Comparison of ENCODE assay signal across 22 cellular contexts in genomic region chr2:231454361-231454791, GRCh38. TPM values are rescaled to one million over a fixed set of nuclear protein-coding genes. Genes with fewer than 3 reads are reported as not detected.
DNase-seq lines count a peak whose midpoint lies in the region; ATAC-seq and TF ChIP-seq lines count a peak whose summit lies in the region.
"Had no signal": no experiment of that assay in that cellular context is flagged by ENCODE, and none has a peak within 500 bp of the region (broad histone marks: within the 10 kb centered on the region; RNA-seq: fewer than 3 reads in every experiment).

No MANE protein-coding gene starts in this region.

- CTCF ChIA-PET in activated CD4-positive, alpha-beta T cell treated with anti-CD3 and anti-CD28 coated beads, Interleukin-2, amount 10 ng/mL, durations not matched to agents 7 days and 5 days (lab: Charles Lee): interaction anchor here (0.6 to 1.6 kb wide), 4 partner anchors 10 to 1294 kb away, joined by 3 to 5 read pairs (median 4); partner anchors contain the start of gene NCL

- no peak overlapping the region for H3K4me2 ChIP-seq in neural progenitor cell

- H3K36me3 ChIP-seq in neural progenitor cell: peaks cover 39% of the 10 kb centered on the region

- intact Hi-C loops in activated CD4-positive, alpha-beta T cell treated with anti-CD3 and anti-CD28 coated beads, Interleukin-2, amount 10 ng/mL, durations not matched to agents 24 days and 14 days (cut with micrococcal nuclease): no loop called here
- intact Hi-C loops in dendritic cell treated with granulocyte-macrophage colony-stimulating factor and Interleukin-4, amounts not matched to agents 40 ng/mL and 50 ng/mL, for 4 days (cut with micrococcal nuclease): no loop called here

- no peak for DNase-seq in activated CD4-positive, alpha-beta T cell treated with anti-CD3 and anti-CD28 coated beads, Interleukin-2, amount 10 ng/mL, durations not matched to agents 24 days and 14 days
- no peak for DNase-seq in activated CD4-positive, alpha-beta T cell treated with anti-CD3 and anti-CD28 coated beads, Interleukin-2, amount 10 ng/mL, durations not matched to agents 7 days and 5 days
- DNase-seq in HFFc6 (no peak), neural progenitor cell (ENCODE audit: low spot score) (no peak), NCI-H128 (lab: John Stamatoyannopoulos, UW; ENCODE audit: unreplicated experiment) (no peak)
- DNase-seq: activated CD4-positive, alpha-beta memory T cell treated with anti-CD3 and anti-CD28 coated beads for 36 hours; central memory CD4-positive, alpha-beta T cell; DMS79 treated with DMSO at 0.1 percent for 48 hours; effector CD4-positive, alpha-beta T cell; glutamatergic neuron; H9; MV-4-11; NCI-H2081; NCI-H510A treated with DMSO at 0.1 percent for 48 hours; SHP77; small intestine; T-cell; testis had no signal

- peaks cover 80% of the 10 kb centered on the region for H3F3A ChIP-seq in neural progenitor cell (ENCODE audit: low read depth)

- no peak overlapping the region for H2AFZ ChIP-seq in neural progenitor cell (replicated peaks)

- no peaks in the 10 kb centered on the region for H3K9me3 ChIP-seq in neural progenitor cell (ENCODE audit: low read depth)
- H3K9me3 ChIP-seq: testis had no signal

- peak overlapping the region; percentile 41 for H3K27ac ChIP-seq in neural progenitor cell
- H3K27ac ChIP-seq: testis had no signal

- ATAC-seq in GM18498 (IDR thresholded peaks at IDR 0.05; ENCODE audit: unreplicated experiment): no peak
- ATAC-seq in HG03460 (IDR thresholded peaks at IDR 0.05; ENCODE audit: unreplicated experiment): no peak
- ATAC-seq: T-cell had no signal

- H3K27me3 ChIP-seq in neural progenitor cell: no peaks in the 10 kb centered on the region
- H3K27me3 ChIP-seq: testis had no signal

- H4K20me1 ChIP-seq in neural progenitor cell (ENCODE audit: low read depth): peaks cover 60% of the 10 kb centered on the region

- peaks cover 77% of the 10 kb centered on the region for H3K36me3 Mint-ChIP-seq in activated CD4-positive, alpha-beta T cell treated with anti-CD3 and anti-CD28 coated beads, Interleukin-2, amount 10 ng/mL, durations not matched to agents 24 days and 14 days (ENCODE audit: low read depth)
- peaks cover 59% of the 10 kb centered on the region for H3K36me3 Mint-ChIP-seq in activated CD4-positive, alpha-beta T cell treated with anti-CD3 and anti-CD28 coated beads, Interleukin-2, amount 10 ng/mL, durations not matched to agents 7 days and 5 days (ENCODE audit: low read depth)
- H3K36me3 Mint-ChIP-seq in HFFc6 (ENCODE audit: low read depth) (peaks cover 54% of the 10 kb centered on the region), neural progenitor cell (peaks cover 51% of the 10 kb centered on the region)
- peaks cover 81% of the 10 kb centered on the region for H3K36me3 Mint-ChIP-seq in dendritic cell treated with granulocyte-macrophage colony-stimulating factor and Interleukin-4, amounts not matched to agents 40 ng/mL and 50 ng/mL, for 4 days (ENCODE audit: low read depth)

- no peak overlapping the region for H3K4me3 ChIP-seq in neural progenitor cell
- H3K4me3 ChIP-seq: testis had no signal

- peaks cover 32% of the 10 kb centered on the region for H3K79me2 ChIP-seq in neural progenitor cell (ENCODE audit: low read depth)

- H3K9ac ChIP-seq in neural progenitor cell: no peak overlapping the region

- no peaks in the 10 kb centered on the region for H3K27me3 Mint-ChIP-seq in activated CD4-positive, alpha-beta T cell treated with anti-CD3 and anti-CD28 coated beads, Interleukin-2, amount 10 ng/mL, durations not matched to agents 24 days and 14 days
- H3K27me3 Mint-ChIP-seq in activated CD4-positive, alpha-beta T cell treated with anti-CD3 and anti-CD28 coated beads, Interleukin-2, amount 10 ng/mL, durations not matched to agents 7 days and 5 days: no peaks in the 10 kb centered on the region
- peaks cover 18% of the 10 kb centered on the region for H3K27me3 Mint-ChIP-seq in HFFc6 (ENCODE audit: insufficient read depth)
- no peaks in the 10 kb centered on the region for H3K27me3 Mint-ChIP-seq in dendritic cell treated with granulocyte-macrophage colony-stimulating factor and Interleukin-4, amounts not matched to agents 40 ng/mL and 50 ng/mL, for 4 days
- H3K27me3 Mint-ChIP-seq in neural progenitor cell (ENCODE audit: insufficient read depth, low read depth): peaks cover 9% of the 10 kb centered on the region
- H3K27me3 Mint-ChIP-seq: activated CD4-positive, alpha-beta memory T cell treated with anti-CD3 and anti-CD28 coated beads for 36 hours; T-cell had no signal

- H3K27ac Mint-ChIP-seq in activated CD4-positive, alpha-beta T cell treated with anti-CD3 and anti-CD28 coated beads, Interleukin-2, amount 10 ng/mL, durations not matched to agents 24 days and 14 days: peak overlapping the region; percentile 67
- no peak overlapping the region for H3K27ac Mint-ChIP-seq in activated CD4-positive, alpha-beta T cell treated with anti-CD3 and anti-CD28 coated beads, Interleukin-2, amount 10 ng/mL, durations not matched to agents 7 days and 5 days
- H3K27ac Mint-ChIP-seq in HFFc6 (peak overlapping the region; percentile 58), neural progenitor cell (peak overlapping the region; percentile 46)
- H3K27ac Mint-ChIP-seq in dendritic cell treated with granulocyte-macrophage colony-stimulating factor and Interleukin-4, amounts not matched to agents 40 ng/mL and 50 ng/mL, for 4 days: peak overlapping the region; percentile 39

- H3K9me3 Mint-ChIP-seq in activated CD4-positive, alpha-beta T cell treated with anti-CD3 and anti-CD28 coated beads, Interleukin-2, amount 10 ng/mL, durations not matched to agents 24 days and 14 days: no peaks in the 10 kb centered on the region
- no peaks in the 10 kb centered on the region for H3K9me3 Mint-ChIP-seq in activated CD4-positive, alpha-beta T cell treated with anti-CD3 and anti-CD28 coated beads, Interleukin-2, amount 10 ng/mL, durations not matched to agents 7 days and 5 days
- no peaks in the 10 kb centered on the region for H3K9me3 Mint-ChIP-seq in HFFc6
- no peaks in the 10 kb centered on the region for H3K9me3 Mint-ChIP-seq in dendritic cell treated with granulocyte-macrophage colony-stimulating factor and Interleukin-4, amounts not matched to agents 40 ng/mL and 50 ng/mL, for 4 days
- H3K9me3 Mint-ChIP-seq in neural progenitor cell: no peaks in the 10 kb centered on the region
- H3K9me3 Mint-ChIP-seq: activated CD4-positive, alpha-beta memory T cell treated with anti-CD3 and anti-CD28 coated beads for 36 hours; H9; T-cell had no signal

- POLR2A ChIA-PET in activated CD4-positive, alpha-beta T cell treated with anti-CD3 and anti-CD28 coated beads, Interleukin-2, amount 10 ng/mL, durations not matched to agents 7 days and 5 days (lab: Charles Lee): interaction anchor here (1.3 kb wide), 1 partner anchor 10 kb away, joined by 3 read pairs; the partner anchor contains the start of gene NCL

- H3K4me3 Mint-ChIP-seq in activated CD4-positive, alpha-beta T cell treated with anti-CD3 and anti-CD28 coated beads, Interleukin-2, amount 10 ng/mL, durations not matched to agents 24 days and 14 days: no peak overlapping the region
- no peak overlapping the region for H3K4me3 Mint-ChIP-seq in activated CD4-positive, alpha-beta T cell treated with anti-CD3 and anti-CD28 coated beads, Interleukin-2, amount 10 ng/mL, durations not matched to agents 7 days and 5 days
- H3K4me3 Mint-ChIP-seq in HFFc6: no peak overlapping the region
- H3K4me3 Mint-ChIP-seq in dendritic cell treated with granulocyte-macrophage colony-stimulating factor and Interleukin-4, amounts not matched to agents 40 ng/mL and 50 ng/mL, for 4 days: no peak overlapping the region
- H3K4me3 Mint-ChIP-seq in neural progenitor cell: no peak overlapping the region
- H3K4me3 Mint-ChIP-seq: activated CD4-positive, alpha-beta memory T cell treated with anti-CD3 and anti-CD28 coated beads for 36 hours; CD14-positive monocyte; T-cell had no signal

- TF ChIP-seq CTCF in HFFc6 (IDR thresholded peaks at IDR 0.05) (no peak), neural progenitor cell (IDR thresholded peaks at IDR 0.05) (no peak)

- peaks cover 8% of the 10 kb centered on the region for H3K4me1 ChIP-seq in neural progenitor cell
- H3K4me1 ChIP-seq: testis had no signal

- peaks cover 26% of the 10 kb centered on the region for H3K4me1 Mint-ChIP-seq in activated CD4-positive, alpha-beta T cell treated with anti-CD3 and anti-CD28 coated beads, Interleukin-2, amount 10 ng/mL, durations not matched to agents 24 days and 14 days
- H3K4me1 Mint-ChIP-seq in activated CD4-positive, alpha-beta T cell treated with anti-CD3 and anti-CD28 coated beads, Interleukin-2, amount 10 ng/mL, durations not matched to agents 7 days and 5 days: peaks cover 36% of the 10 kb centered on the region
- peaks cover 10% of the 10 kb centered on the region; the same call in 1 of the 2 replicates for H3K4me1 Mint-ChIP-seq in HFFc6 (ENCODE audit: low read depth)
- H3K4me1 Mint-ChIP-seq in dendritic cell treated with granulocyte-macrophage colony-stimulating factor and Interleukin-4, amounts not matched to agents 40 ng/mL and 50 ng/mL, for 4 days (ENCODE audit: low read depth): no peaks in the 10 kb centered on the region
- H3K4me1 Mint-ChIP-seq in neural progenitor cell: peaks cover 31% of the 10 kb centered on the region

RNA-seq across cellular contexts. Expression of gene NCL, which starts 9.9 kb away (rescaled TPM):
- 1,513 and 1,560 TPM in 2 replicates for total RNA-seq in activated CD4-positive, alpha-beta T cell treated with anti-CD3 and anti-CD28 coated beads, Interleukin-2, amount 10 ng/mL, durations not matched to agents 24 days and 14 days
- total RNA-seq in activated CD4-positive, alpha-beta T cell treated with anti-CD3 and anti-CD28 coated beads, Interleukin-2, amount 10 ng/mL, durations not matched to agents 7 days and 5 days: 100 to 1,000 TPM; 542 to 599 TPM
- 100 to 1,000 TPM; 503 to 649 (median 589) TPM for total RNA-seq in HFFc6 (2021; fragmentation: NEBNext Ultra II Directional; extraction: Animal tissue kit (Norgen Biotek cat#: 25700))
- 257 and 354 TPM in 2 replicates for total RNA-seq in neural progenitor cell (ENCODE audit: low replicate concordance)

RNA-seq across cellular contexts. Expression of gene B3GNT7, which starts 58.9 kb away (rescaled TPM):
- not detected in 2 replicates for total RNA-seq in activated CD4-positive, alpha-beta T cell treated with anti-CD3 and anti-CD28 coated beads, Interleukin-2, amount 10 ng/mL, durations not matched to agents 24 days and 14 days
- total RNA-seq in activated CD4-positive, alpha-beta T cell treated with anti-CD3 and anti-CD28 coated beads, Interleukin-2, amount 10 ng/mL, durations not matched to agents 7 days and 5 days: not detected
- total RNA-seq in HFFc6 (2021; fragmentation: NEBNext Ultra II Directional; extraction: Animal tissue kit (Norgen Biotek cat#: 25700)): under 1 TPM in 5 of 6 experiments, not detected in 1; 0.09 to 0.15 (median 0.11) TPM
- 0.90 and 1.5 TPM in 2 replicates for total RNA-seq in neural progenitor cell (ENCODE audit: low replicate concordance)
- total RNA-seq: activated CD4-positive, alpha-beta memory T cell treated with anti-CD3 and anti-CD28 coated beads for 36 hours had no signal
